ENCODE assay signal across 1 cellular context in genomic region chr1:40372658-40373322, GRCh38.
TF ChIP-seq lines count a peak whose summit lies in the region.

No MANE protein-coding gene starts in this region.

TF ChIP-seq in GM12878, 131 proteins besides CTCF, POLR2A, EP300 and RAD21:
- TF ChIP-seq SUPT20H (IDR thresholded peaks at IDR 0.05; ENCODE audit: borderline replicate concordance, control insufficient read depth, low read depth, low read length), result no peak
- 0 out of 2 replicates have a peak, but pooled peaks have one; percentile 45 for TF ChIP-seq ZNF24 (IDR thresholded peaks at IDR 0.05)
